In genomic region chr9:85843949-85844348, GRCh38 we compare ENCODE assay signal across 8 cellular contexts.
DNase-seq lines count a peak whose midpoint lies in the region; ATAC-seq, FAIRE-seq and TF ChIP-seq lines count a peak whose summit lies in the region.
"Not testable (repeated sequence)": the region's sequence is repeated elsewhere in the genome, so short reads cannot be mapped to it uniquely, and the experiment has no call there.

No MANE protein-coding gene starts in this region.

- not testable (repeated sequence) for H3K27ac ChIP-seq in fibroblast of lung (ENCODE audit: insufficient read depth, low read length); gastroesophageal sphincter

- not testable (repeated sequence) for H3K4me1 ChIP-seq in adipocyte (ENCODE audit: control insufficient read depth, insufficient read depth, low read length); fibroblast of lung (ENCODE audit: control insufficient read depth, extremely low read depth, insufficient read depth, low read length); gastroesophageal sphincter

- not testable (repeated sequence) for H4K20me1 ChIP-seq in fibroblast of lung (ENCODE audit: control insufficient read depth, extremely low read depth, insufficient read depth, low read length)

- 83 to 91% methylated on average over 1 of the region's 1 CpG for WGBS in gastroesophageal sphincter (ENCODE audit: low coverage in 1 of 2), 2 donors

- not testable (repeated sequence) for H3K79me2 ChIP-seq in fibroblast of lung (ENCODE audit: control insufficient read depth, insufficient read depth, low read length)

- H3K4me2 ChIP-seq in fibroblast of lung (ENCODE audit: extremely low read depth, insufficient read depth, low read length) = not testable (repeated sequence)

- TF ChIP-seq POLR2A in gastroesophageal sphincter (IDR thresholded peaks at IDR 0.05) = not testable (repeated sequence)

- not testable (repeated sequence) for H3K27me3 ChIP-seq in adipocyte (replicated peaks; ENCODE audit: control insufficient read depth, insufficient read depth, low read length); bronchial epithelial cell (ENCODE audit: control insufficient read depth, insufficient read depth, low read length); fibroblast of lung (ENCODE audit: control insufficient read depth, insufficient read depth, low read length); gastroesophageal sphincter

- not testable (repeated sequence) for H2AFZ ChIP-seq in fibroblast of lung (ENCODE audit: low read length)

- H3K9me3 Mint-ChIP-seq in HFFc6 = not testable (repeated sequence)

- H3K27me3 Mint-ChIP-seq in HFFc6 (ENCODE audit: insufficient read depth) = not testable (repeated sequence)

- not testable (repeated sequence) for H3K4me3 Mint-ChIP-seq in HFFc6

- not testable (repeated sequence) for H3K9ac ChIP-seq in adipocyte (ENCODE audit: low read length); fibroblast of lung (ENCODE audit: insufficient read depth, low read length)

- not testable (repeated sequence) for H3K36me3 ChIP-seq in adipocyte (ENCODE audit: control insufficient read depth, insufficient read depth, low read length, severe bottlenecking); bronchial epithelial cell (ENCODE audit: control insufficient read depth, insufficient read depth, low read length); fibroblast of lung (ENCODE audit: control insufficient read depth, insufficient read depth, low read length)
- peaks cover 0 to 82% of the 10 kb centered on the region in 2 donors for H3K36me3 ChIP-seq in gastroesophageal sphincter

- not testable (repeated sequence) for TF ChIP-seq EP300 in gastroesophageal sphincter (IDR thresholded peaks at IDR 0.05)

- peak; percentile 50 for DNase-seq in EH (ENCODE audit: low read depth)
- peak; percentile 3 for DNase-seq in HFFc6
- peak; percentile 11 for DNase-seq in NCI-H226
- DNase-seq in adipocyte (ENCODE audit: low read depth) = peak; percentile 8
- peak; percentile 37 for DNase-seq in bronchial epithelial cell (ENCODE audit: low read depth)
- peak; percentile 7 to 37 for DNase-seq in fibroblast of lung (ENCODE audit: low read depth in 2 of 2)
- peak; percentile 7 for DNase-seq in renal cortical epithelial cell (ENCODE audit: low read depth)

- H3K36me3 Mint-ChIP-seq in HFFc6 (ENCODE audit: low read depth) = not testable (repeated sequence)

- peak; percentile 48 for ATAC-seq in gastroesophageal sphincter

- FAIRE-seq in bronchial epithelial cell (lab: Jason Lieb, UNC) = not testable (repeated sequence)

- not testable (repeated sequence) for H3K9me3 ChIP-seq in adipocyte (ENCODE audit: control insufficient read depth, low read length); fibroblast of lung (ENCODE audit: control insufficient read depth, insufficient read depth, low read depth, low read length); gastroesophageal sphincter

- H3K4me3 ChIP-seq in adipocyte (ENCODE audit: low read length); bronchial epithelial cell (ENCODE audit: low read depth, low read length); fibroblast of lung (replicated peaks in 1 of 4; ENCODE audit: control extremely low read depth in 1 of 4, insufficient read depth in 1 of 4, low read depth in 3 of 4, low read length in 4 of 4); gastroesophageal sphincter: not testable (repeated sequence)

- H3K27ac Mint-ChIP-seq in HFFc6 = not testable (repeated sequence)

- H3K4me1 Mint-ChIP-seq in HFFc6 (ENCODE audit: low read depth) = not testable (repeated sequence)

- TF ChIP-seq CTCF in HFFc6 (IDR thresholded peaks at IDR 0.05); bronchial epithelial cell (IDR thresholded peaks at IDR 0.05; ENCODE audit: insufficient read depth, low read length, severe bottlenecking); fibroblast of lung (conservative IDR thresholded peaks at IDR 0.05 in 1 of 2, IDR thresholded peaks at IDR 0.05 in 1 of 2; ENCODE audit: low read depth in 1 of 2, low read length in 2 of 2); gastroesophageal sphincter (IDR thresholded peaks at IDR 0.05): not testable (repeated sequence)
